In genomic region chr10:30300728-30301127, GRCh38 we compare ENCODE assay signal across 2 cellular contexts.
TF ChIP-seq lines count a peak whose summit lies in the region.

No MANE protein-coding gene starts in this region.

TF ChIP-seq in HepG2, 621 proteins besides CTCF, POLR2A, EP300 and RAD21:
- TF ChIP-seq ZNF276 (CRISPR knock-in tag; IDR thresholded peaks at IDR 0.05; ENCODE audit: low read depth) (no peak), ZFP1 (CRISPR knock-in tag; IDR thresholded peaks at IDR 0.05) (0 out of 2 replicates have a peak, but pooled peaks have one; percentile 65), BHLHE40 (IDR thresholded peaks at IDR 0.05; ENCODE audit: low read length) (no peak), ZNF383 (CRISPR knock-in tag; IDR thresholded peaks at IDR 0.05; ENCODE audit: borderline replicate concordance) (no peak), ONECUT2 (CRISPR knock-in tag; IDR thresholded peaks at IDR 0.05) (no peak)

TF ChIP-seq in K562, 482 proteins besides CTCF, POLR2A, EP300 and RAD21:
- TF ChIP-seq ZFP1 (CRISPR knock-in tag; IDR thresholded peaks at IDR 0.05) (peak; percentile 77), ZNF639 (CRISPR knock-in tag; conservative IDR thresholded peaks at IDR 0.05 in 1 of 2, IDR thresholded peaks at IDR 0.05 in 1 of 2) (no peak)
